ENCODE assay signal across 2 cellular contexts in the genomic region with DNA sequence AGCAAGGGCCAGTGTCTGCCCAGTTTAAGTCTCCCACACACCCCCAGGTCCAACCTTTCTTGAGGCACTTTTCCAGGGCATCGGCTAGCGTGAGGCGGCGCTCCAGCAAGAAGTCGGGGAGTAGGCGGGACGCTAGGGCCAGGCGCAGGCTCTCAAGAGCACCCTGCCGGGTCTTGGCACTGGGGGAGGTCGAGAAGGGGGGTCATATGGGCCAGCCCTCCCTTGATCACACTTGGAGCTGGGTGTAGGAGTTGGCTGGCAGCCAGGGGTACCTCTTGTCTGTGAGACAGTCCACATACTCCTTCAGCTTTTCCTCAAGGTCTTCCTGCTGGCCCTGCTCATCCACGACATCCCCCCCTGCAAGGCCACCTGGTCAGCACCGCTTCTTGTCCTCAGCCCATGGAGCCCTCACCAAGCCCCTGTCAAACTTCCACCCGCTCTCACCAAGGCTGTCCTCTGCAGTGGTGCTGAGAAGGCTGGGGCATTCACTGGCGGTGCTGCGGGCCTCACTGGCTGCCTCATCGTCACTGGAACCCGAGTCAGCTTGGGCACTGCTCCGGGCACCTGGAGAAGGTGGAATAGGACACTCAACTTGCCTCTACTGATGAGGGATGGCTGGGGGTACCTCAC.
TF ChIP-seq lines count a peak whose summit lies in the region.

No MANE protein-coding gene starts in this region.

TF ChIP-seq in A549, 52 proteins besides CTCF, POLR2A, EP300 and RAD21:
- TF ChIP-seq E2F6 (IDR thresholded peaks at IDR 0.05; ENCODE audit: borderline replicate concordance, low read depth) = no peak
- TF ChIP-seq EHMT2 (IDR thresholded peaks at IDR 0.05; ENCODE audit: low read depth) = no peak
- no peak for TF ChIP-seq CHD2 (IDR thresholded peaks at IDR 0.05; ENCODE audit: low read length, partially characterized antibody)
- no peak for TF ChIP-seq CEBPB (IDR thresholded peaks at IDR 0.05)
- no peak for TF ChIP-seq TFCP2L1 (CRISPR knock-in tag; IDR thresholded peaks at IDR 0.05)
- no peak for TF ChIP-seq KDM1A (IDR thresholded peaks at IDR 0.05; ENCODE audit: low read depth)

TF ChIP-seq in WTC11, 78 proteins besides CTCF, POLR2A, EP300 and RAD21:
- TF ChIP-seq TCF7 (CRISPR knock-in tag; IDR thresholded peaks at IDR 0.05; ENCODE audit: low read depth) = no peak
- TF ChIP-seq ATF3 (CRISPR knock-in tag; conservative IDR thresholded peaks at IDR 0.05) = no peak
- TF ChIP-seq ETV6 (CRISPR knock-in tag; IDR thresholded peaks at IDR 0.05) = no peak
- TF ChIP-seq, protein P1, sequence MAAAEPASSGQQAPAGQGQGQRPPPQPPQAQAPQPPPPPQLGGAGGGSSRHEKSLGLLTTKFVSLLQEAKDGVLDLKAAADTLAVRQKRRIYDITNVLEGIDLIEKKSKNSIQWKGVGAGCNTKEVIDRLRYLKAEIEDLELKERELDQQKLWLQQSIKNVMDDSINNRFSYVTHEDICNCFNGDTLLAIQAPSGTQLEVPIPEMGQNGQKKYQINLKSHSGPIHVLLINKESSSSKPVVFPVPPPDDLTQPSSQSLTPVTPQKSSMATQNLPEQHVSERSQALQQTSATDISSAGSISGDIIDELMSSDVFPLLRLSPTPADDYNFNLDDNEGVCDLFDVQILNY (CRISPR knock-in tag; IDR thresholded peaks at IDR 0.05) = no peak
- TF ChIP-seq CREB1 (CRISPR knock-in tag; IDR thresholded peaks at IDR 0.05) = no peak
- TF ChIP-seq ESRRA (CRISPR knock-in tag; IDR thresholded peaks at IDR 0.05; ENCODE audit: borderline replicate concordance) = no peak
- no peak for TF ChIP-seq GABPB1 (CRISPR knock-in tag; IDR thresholded peaks at IDR 0.05)
- no peak for TF ChIP-seq ATF1 (CRISPR knock-in tag; IDR thresholded peaks at IDR 0.05)
- TF ChIP-seq, protein P2, sequence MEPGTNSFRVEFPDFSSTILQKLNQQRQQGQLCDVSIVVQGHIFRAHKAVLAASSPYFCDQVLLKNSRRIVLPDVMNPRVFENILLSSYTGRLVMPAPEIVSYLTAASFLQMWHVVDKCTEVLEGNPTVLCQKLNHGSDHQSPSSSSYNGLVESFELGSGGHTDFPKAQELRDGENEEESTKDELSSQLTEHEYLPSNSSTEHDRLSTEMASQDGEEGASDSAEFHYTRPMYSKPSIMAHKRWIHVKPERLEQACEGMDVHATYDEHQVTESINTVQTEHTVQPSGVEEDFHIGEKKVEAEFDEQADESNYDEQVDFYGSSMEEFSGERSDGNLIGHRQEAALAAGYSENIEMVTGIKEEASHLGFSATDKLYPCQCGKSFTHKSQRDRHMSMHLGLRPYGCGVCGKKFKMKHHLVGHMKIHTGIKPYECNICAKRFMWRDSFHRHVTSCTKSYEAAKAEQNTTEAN (CRISPR knock-in tag; IDR thresholded peaks at IDR 0.05) = no peak
- TF ChIP-seq ZNF425 (CRISPR knock-in tag; conservative IDR thresholded peaks at IDR 0.05) = no peak
- no peak for TF ChIP-seq GRHL2 (CRISPR knock-in tag; IDR thresholded peaks at IDR 0.05; ENCODE audit: insufficient replicate concordance, severe bottlenecking)
- no peak for TF ChIP-seq AFF4 (CRISPR knock-in tag; IDR thresholded peaks at IDR 0.05; ENCODE audit: borderline replicate concordance)
- no peak for TF ChIP-seq CBFB (CRISPR knock-in tag; IDR thresholded peaks at IDR 0.05; ENCODE audit: low read depth)
- no peak for TF ChIP-seq MYBL2 (CRISPR knock-in tag; IDR thresholded peaks at IDR 0.05)
